In the genomic region with DNA sequence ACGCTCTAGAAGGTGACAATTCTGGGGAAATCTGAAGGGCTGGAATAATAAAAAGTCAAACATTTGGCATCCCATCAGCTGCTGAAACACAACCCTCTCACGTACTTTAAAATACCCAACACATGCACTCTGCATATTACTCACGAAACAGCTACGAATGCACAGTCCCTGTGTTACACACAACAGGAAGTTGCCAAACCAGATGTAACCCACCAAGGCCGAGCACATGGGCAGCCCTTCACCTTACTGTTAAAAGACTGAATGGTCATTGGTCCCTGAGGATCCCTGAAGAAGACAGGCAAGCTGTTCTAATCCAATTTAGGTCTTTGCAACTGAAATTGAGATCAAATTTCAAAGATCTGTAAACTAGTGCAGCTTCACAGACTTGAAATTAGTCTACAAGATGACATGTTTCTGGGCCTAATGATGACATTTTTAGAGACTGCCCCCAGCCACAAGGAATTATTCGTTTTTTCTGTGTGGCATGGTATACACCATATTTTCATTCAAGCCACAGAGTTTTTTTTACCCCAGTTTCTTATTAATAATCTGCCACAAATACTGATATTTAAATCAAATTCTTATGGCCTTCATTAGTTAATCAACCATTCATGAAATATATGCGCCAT, we compare ENCODE assay signal across 7 cellular contexts. TPM values are rescaled to one million over a fixed set of nuclear protein-coding genes. Genes with fewer than 3 reads are reported as not detected.
DNase-seq lines count a peak whose midpoint lies in the region; ATAC-seq and TF ChIP-seq lines count a peak whose summit lies in the region.

No MANE protein-coding gene starts in this region.

- no peaks in the 10 kb centered on the region for H3K9me2 ChIP-seq in Loucy (replicated peaks; ENCODE audit: low read depth, low read length)

- DNase-seq in amniotic epithelial cell (ENCODE audit: low read depth) (peak; percentile 40), ecto neural progenitor cell (ENCODE audit: low spot score) (no peak), MCF 10A (ENCODE audit: unreplicated experiment) (no peak)
- peak; percentile 34 for DNase-seq in stimulated activated CD4-positive, alpha-beta T cell treated with anti-CD3 and anti-CD28 coated beads, Interleukin-4, amount 100 ng/mL, for 24 hours

- peaks cover 8% of the 10 kb centered on the region for H3K9me3 Mint-ChIP-seq in MCF 10A (ENCODE audit: unreplicated experiment)

- H3K36me3 Mint-ChIP-seq in MCF 10A (ENCODE audit: insufficient read depth, unreplicated experiment), result no peaks in the 10 kb centered on the region

- CTCF ChIA-PET in MCF 10A (lab: Yijun Ruan, JAX), result interaction anchor here (0.6 to 1.2 kb wide), 3 partner anchors 10 to 130 kb away, joined by 3 to 4 read pairs (median 3); no protein-coding TSS in a partner anchor

- no peaks in the 10 kb centered on the region for H3K36me3 ChIP-seq in Loucy (ENCODE audit: insufficient read depth, low read length)

- H3K27ac Mint-ChIP-seq in MCF 10A (ENCODE audit: low read depth, unreplicated experiment), result no peak overlapping the region

- peak; percentile 81 for ATAC-seq in GM18511 (IDR thresholded peaks at IDR 0.05; ENCODE audit: unreplicated experiment)
- peak; percentile 75 for ATAC-seq in GM21786 (IDR thresholded peaks at IDR 0.05; ENCODE audit: unreplicated experiment)

- peak overlapping the region; percentile 73 for H3K4me2 ChIP-seq in Loucy (ENCODE audit: low read depth, low read length, poor library complexity, severe bottlenecking)

- H3K27me3 Mint-ChIP-seq in MCF 10A (ENCODE audit: insufficient read depth, unreplicated experiment), result no peaks in the 10 kb centered on the region

- H3K27me3 ChIP-seq in Loucy (ENCODE audit: insufficient read depth, low read length, poor library complexity, severe bottlenecking), result no peaks in the 10 kb centered on the region

- no TSS peak for BruUV-seq in MCF 10A (replicated peaks; lab: Mats Ljungman, UMichigan)

- peaks cover 7% of the 10 kb centered on the region; the same call in 1 of the 2 replicates for H3F3A ChIP-seq in Loucy (ENCODE audit: low read depth)

- H3K4me3 Mint-ChIP-seq in MCF 10A (ENCODE audit: unreplicated experiment), result no peak overlapping the region

- peak overlapping the region; percentile 63 for H3K4me3 ChIP-seq in Loucy (ENCODE audit: low read length, poor library complexity, severe bottlenecking)

- peaks cover 6% of the 10 kb centered on the region; the same call in 1 of the 2 replicates for H3K9me3 ChIP-seq in Loucy (ENCODE audit: insufficient read depth, low read depth, low read length)

- H3K9ac ChIP-seq in Loucy (ENCODE audit: low read depth, low read length, poor library complexity, severe bottlenecking), result peak overlapping the region; percentile 62

- no peaks in the 10 kb centered on the region for H3K79me2 ChIP-seq in Loucy (ENCODE audit: insufficient read depth, low read length)

- intact Hi-C loops in MCF 10A (cut with micrococcal nuclease), result no loop called here

- TF ChIP-seq CTCF in Loucy (conservative IDR thresholded peaks at IDR 0.05; ENCODE audit: low read length) (no peak), MCF 10A (IDR thresholded peaks at IDR 0.05; ENCODE audit: unreplicated experiment) (no peak)

- POLR2A ChIA-PET in MCF 10A (lab: Yijun Ruan, JAX), result interaction anchor here (0.6 to 1.8 kb wide), 6 partner anchors 8 to 283 kb away, joined by 3 to 7 read pairs (median 3); no protein-coding TSS in a partner anchor

- no peaks in the 10 kb centered on the region for H4K20me1 ChIP-seq in Loucy (ENCODE audit: insufficient read depth, low read length, poor library complexity, severe bottlenecking)

- H3K4me1 ChIP-seq in Loucy (ENCODE audit: insufficient read depth, low read length, poor library complexity, severe bottlenecking), result peaks cover 33% of the 10 kb centered on the region

- no peaks in the 10 kb centered on the region for H3K4me1 Mint-ChIP-seq in MCF 10A (ENCODE audit: insufficient read depth, unreplicated experiment)

- H2AFZ ChIP-seq in Loucy (ENCODE audit: low read length), result peak overlapping the region; percentile 36

RNA-seq across cellular contexts. Expression of gene IER5, which starts 25.6 kb away (rescaled TPM):
- total RNA-seq in MCF 10A (2022), result 47.5 and 49.5 TPM in 2 replicates

RNA-seq across cellular contexts. Expression of gene MR1, which starts 29.1 kb away (rescaled TPM):
- total RNA-seq in MCF 10A (2022), result 33.4 and 46.6 TPM in 2 replicates

RNA-seq across cellular contexts. Expression of gene STX6, which starts 40.2 kb away (rescaled TPM):
- 34.6 and 44.4 TPM in 2 replicates for total RNA-seq in MCF 10A (2022)

Comparison
In these comparisons a context has a peak if more than half of its experiments do, and no peak if none do; other contexts are left out.
1. DNase-seq: peak in amniotic epithelial cell (single experiment) and stimulated activated CD4-positive, alpha-beta T cell treated with anti-CD3 and anti-CD28 coated beads, Interleukin-4, amount 100 ng/mL, for 24 hours (single experiment); none in ecto neural progenitor cell (single experiment) and MCF 10A (single experiment).